ENCODE assay signal across 9 cellular contexts in the genomic region with DNA sequence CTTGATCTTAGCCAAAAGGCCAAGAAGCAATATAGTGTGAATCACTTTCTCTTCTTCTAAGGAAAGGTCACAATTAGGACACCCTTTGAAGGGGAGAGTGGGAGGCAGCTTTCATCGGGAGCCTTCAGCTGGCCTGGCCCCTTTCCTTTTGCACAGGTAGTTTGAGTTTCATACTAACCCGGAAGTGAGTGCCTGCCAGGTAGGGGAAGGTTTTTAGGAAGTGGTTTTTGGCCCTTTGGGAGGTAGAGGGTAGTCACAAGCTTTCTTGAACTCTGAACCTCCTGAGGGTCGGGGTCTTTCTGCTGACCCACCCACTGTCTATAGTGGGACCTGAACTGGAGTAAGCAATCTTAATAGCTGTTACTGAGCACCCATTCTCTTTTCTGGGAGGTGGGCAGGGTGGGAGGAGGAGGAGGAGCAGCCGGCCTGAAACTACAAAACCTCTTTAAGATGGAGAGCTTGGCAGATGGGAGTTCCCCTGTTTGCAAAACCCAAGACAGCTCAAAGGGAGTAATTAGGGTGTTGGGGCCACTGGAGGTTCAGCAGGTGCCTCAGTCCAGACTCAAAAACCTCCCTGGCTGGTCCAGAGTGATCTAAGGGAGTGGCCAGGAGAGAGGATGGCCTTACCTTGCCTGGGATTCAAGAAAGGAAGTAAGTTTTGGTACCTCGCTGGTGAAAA. TPM values are rescaled to one million over a fixed set of nuclear protein-coding genes. Genes with fewer than 3 reads are reported as not detected.
DNase-seq lines count a peak whose midpoint lies in the region; ATAC-seq and TF ChIP-seq lines count a peak whose summit lies in the region.
"Had no signal": no experiment of that assay in that cellular context is flagged by ENCODE, and none has a peak within 500 bp of the region (broad histone marks: within the 10 kb centered on the region; RNA-seq: fewer than 3 reads in every experiment).

No MANE protein-coding gene starts in this region.

- H3K9me3 Mint-ChIP-seq in dendritic cell treated with granulocyte-macrophage colony-stimulating factor and Interleukin-4, amounts not matched to agents 40 ng/mL and 50 ng/mL, for 4 days, result no peaks in the 10 kb centered on the region
- H3K9me3 Mint-ChIP-seq in Caco-2 (ENCODE audit: unreplicated experiment), result no peaks in the 10 kb centered on the region

- no peak overlapping the region for H3K4ac ChIP-seq in IMR-90 (ENCODE audit: low read depth, low read length)

- H2AFZ ChIP-seq in IMR-90 (replicated peaks; ENCODE audit: low read length, poor library complexity), result no peak overlapping the region

- H3K27me3 ChIP-seq in BLaER1 treated with 17β-estradiol and CSF1 and Interleukin-3, amounts not matched to agents 10 nM and 100 nM, result no peaks in the 10 kb centered on the region
- H3K27me3 ChIP-seq in IMR-90 (ENCODE audit: control insufficient read depth, insufficient read depth, low read length), result no peaks in the 10 kb centered on the region
- H3K27me3 ChIP-seq in Caco-2 (replicated peaks; ENCODE audit: control insufficient read depth, insufficient read depth, low read length), result no peaks in the 10 kb centered on the region
- H3K27me3 ChIP-seq: heart left ventricle had no signal

- POLR2A ChIA-PET in IMR-90 (lab: Charles Lee; ENCODE audit: unreplicated experiment) (no interaction called here), Caco-2 (lab: Charles Lee) (no interaction called here)

- peak overlapping the region; percentile 21 for H3K27ac Mint-ChIP-seq in dendritic cell treated with granulocyte-macrophage colony-stimulating factor and Interleukin-4, amounts not matched to agents 40 ng/mL and 50 ng/mL, for 4 days
- H3K27ac Mint-ChIP-seq in Caco-2 (ENCODE audit: unreplicated experiment), result no peak overlapping the region

- H3K4me1 ChIP-seq in BLaER1 treated with 17β-estradiol and CSF1 and Interleukin-3, amounts not matched to agents 10 nM and 100 nM, result peaks cover 55 to 81% (median 68%) of the 10 kb centered on the region in 10 experiments
- H3K4me1 ChIP-seq in IMR-90 (ENCODE audit: control insufficient read depth, insufficient read depth, low read length) (peaks cover 16% of the 10 kb centered on the region), Caco-2 (peaks cover 15% of the 10 kb centered on the region)

- H4K5ac ChIP-seq in IMR-90 (ENCODE audit: low read depth, low read length), result no peak overlapping the region

- H3K79me1 ChIP-seq in IMR-90 (ENCODE audit: low read depth in 1 of 2, low read length in 2 of 2), result peaks cover 5 to 60% of the 10 kb centered on the region in 2 experiments; a peak in 3 of 4 replicates

- H3K56ac ChIP-seq in IMR-90 (ENCODE audit: extremely low read depth, insufficient read depth, low read length), result no peak overlapping the region

- no peak overlapping the region for H4K8ac ChIP-seq in IMR-90 (ENCODE audit: low read depth in 2 of 2, low read length in 2 of 2)

- no peak overlapping the region for H3K18ac ChIP-seq in IMR-90 (ENCODE audit: low read depth, low read length)

- no peak overlapping the region for H2BK5ac ChIP-seq in IMR-90 (ENCODE audit: low read depth, low read length, poor library complexity, severe bottlenecking)

- H3K23ac ChIP-seq in IMR-90 (ENCODE audit: low read depth, low read length), result no peak overlapping the region

- BruUV-seq in IMR-90 (replicated peaks; lab: Mats Ljungman, UMichigan) (no TSS peak), Caco-2 (replicated peaks; lab: Mats Ljungman, UMichigan) (no TSS peak)

- H3K4me2 ChIP-seq in BLaER1 treated with 17β-estradiol and CSF1 and Interleukin-3, amounts not matched to agents 10 nM and 100 nM, result peak overlapping the region; percentile 68 to 97 (median 91)
- H3K4me2 ChIP-seq in IMR-90 (ENCODE audit: low read depth, low read length), result peak overlapping the region; percentile 7; the same call in 1 of the 2 replicates

- H3K9ac ChIP-seq in BLaER1 treated with 17β-estradiol and CSF1 and Interleukin-3, amounts not matched to agents 10 nM and 100 nM, result 0 out of 22 replicates have a peak overlapping the region, but pooled peaks of 1 of the 11 experiments have one; percentile 8
- H3K9ac ChIP-seq in IMR-90 (ENCODE audit: low read depth, low read length), result no peak overlapping the region

- dilution Hi-C loops in IMR-90 (cut with HindIII; ENCODE audit: low sequenced_read_pairs, unreplicated experiment), result no loop called here

- intact Hi-C loops in IMR-90 (cut with micrococcal nuclease) (no loop called here), Caco-2 (cut with micrococcal nuclease; ENCODE audit: unreplicated experiment) (no loop called here)
- intact Hi-C loops in dendritic cell treated with granulocyte-macrophage colony-stimulating factor and Interleukin-4, amounts not matched to agents 40 ng/mL and 50 ng/mL, for 4 days (cut with micrococcal nuclease), result loop anchor here (10.0 kb wide), 1 partner anchor 54 kb away; no protein-coding TSS in a partner anchor

- peaks cover 91 to 99% (median 97%) of the 10 kb centered on the region in 11 experiments for H4K20me1 ChIP-seq in BLaER1 treated with 17β-estradiol and CSF1 and Interleukin-3, amounts not matched to agents 10 nM and 100 nM
- H4K20me1 ChIP-seq in IMR-90 (ENCODE audit: insufficient read depth, low read length), result peaks cover 96% of the 10 kb centered on the region

- WGBS in IMR-90 (ENCODE audit: extremely low coverage in 2 of 2, insufficient read length in 1 of 2), 2 experiments, result 20% methylated on average over 1 of the region's 5 CpGs; no CpG with 5 or more reads in 1 of the 2 experiments

- no peak overlapping the region for H2BK15ac ChIP-seq in IMR-90 (ENCODE audit: low read depth, low read length)

- H3K27ac ChIP-seq in BLaER1 treated with 17β-estradiol and CSF1 and Interleukin-3, amounts not matched to agents 10 nM and 100 nM, result peak overlapping the region in 2 of 11 experiments; percentile 13 to 29; a peak in 4 of 22 replicates
- no peak overlapping the region for H3K27ac ChIP-seq in IMR-90 (ENCODE audit: insufficient read depth, low read length)

- H3K4me3 Mint-ChIP-seq in dendritic cell treated with granulocyte-macrophage colony-stimulating factor and Interleukin-4, amounts not matched to agents 40 ng/mL and 50 ng/mL, for 4 days, result no peak overlapping the region
- no peak overlapping the region for H3K4me3 Mint-ChIP-seq in Caco-2 (ENCODE audit: unreplicated experiment)

- DNase-seq in IMR-90 (no peak), Caco-2 (no peak), NCI-H1417 (lab: John Stamatoyannopoulos, UW) (no peak), NCI-H2081 (lab: John Stamatoyannopoulos, UW) (no peak)
- DNase-seq: heart left ventricle had no signal

- H3K4me1 Mint-ChIP-seq in dendritic cell treated with granulocyte-macrophage colony-stimulating factor and Interleukin-4, amounts not matched to agents 40 ng/mL and 50 ng/mL, for 4 days (ENCODE audit: low read depth), result peaks cover 73% of the 10 kb centered on the region
- peaks cover 24% of the 10 kb centered on the region for H3K4me1 Mint-ChIP-seq in Caco-2 (ENCODE audit: low read depth, unreplicated experiment)

- no peak for TF ChIP-seq POLR2A in IMR-90 (IDR thresholded peaks at IDR 0.05; ENCODE audit: low read depth, low read length)

- no peak overlapping the region for H4K91ac ChIP-seq in IMR-90 (ENCODE audit: insufficient read depth, low read depth, low read length)

- TF ChIP-seq RAD21 in IMR-90 (IDR thresholded peaks at IDR 0.05; ENCODE audit: low read length), result no peak

- H3K4me3 ChIP-seq in BLaER1 treated with 17β-estradiol and CSF1 and Interleukin-3, amounts not matched to agents 10 nM and 100 nM, result no peak overlapping the region
- no peak overlapping the region for H3K4me3 ChIP-seq in IMR-90 (ENCODE audit: insufficient read depth, low read depth, low read length)
- H3K4me3 ChIP-seq in Caco-2 (ENCODE audit: low read depth, low read length), result no peak overlapping the region
- H3K4me3 ChIP-seq: heart left ventricle had no signal

- H3K36me3 Mint-ChIP-seq in dendritic cell treated with granulocyte-macrophage colony-stimulating factor and Interleukin-4, amounts not matched to agents 40 ng/mL and 50 ng/mL, for 4 days (ENCODE audit: low read depth), result peaks cover 20% of the 10 kb centered on the region
- peaks cover 49% of the 10 kb centered on the region for H3K36me3 Mint-ChIP-seq in Caco-2 (ENCODE audit: insufficient read depth, unreplicated experiment)

- H2AK5ac ChIP-seq in IMR-90 (ENCODE audit: low read depth, low read length), result no peak overlapping the region

- H3K36me3 ChIP-seq in BLaER1 treated with 17β-estradiol and CSF1 and Interleukin-3, amounts not matched to agents 10 nM and 100 nM, result peaks cover 0 to 31% (median 17%) of the 10 kb centered on the region in 11 experiments; a peak in 12 of 22 replicates
- H3K36me3 ChIP-seq in IMR-90 (ENCODE audit: control insufficient read depth, insufficient read depth, low read length) (no peaks in the 10 kb centered on the region), Caco-2 (ENCODE audit: control insufficient read depth, insufficient read depth, low read length) (no peaks in the 10 kb centered on the region; the same call in 1 of the 2 replicates)
- H3K36me3 ChIP-seq: heart left ventricle had no signal

- H3K9me3 ChIP-seq in BLaER1 treated with 17β-estradiol and CSF1 and Interleukin-3, amounts not matched to agents 10 nM and 100 nM (replicated peaks in 1 of 11), result no peaks in the 10 kb centered on the region
- H3K9me3 ChIP-seq in IMR-90 (ENCODE audit: control insufficient read depth, insufficient read depth, low read length) (no peaks in the 10 kb centered on the region), Caco-2 (no peaks in the 10 kb centered on the region)
- H3K9me3 ChIP-seq: heart left ventricle had no signal

- CTCF ChIA-PET in IMR-90 (lab: Yijun Ruan, JAX) (no interaction called here), Caco-2 (lab: Charles Lee) (no interaction called here)

- H3K27me3 Mint-ChIP-seq in dendritic cell treated with granulocyte-macrophage colony-stimulating factor and Interleukin-4, amounts not matched to agents 40 ng/mL and 50 ng/mL, for 4 days, result no peaks in the 10 kb centered on the region
- H3K27me3 Mint-ChIP-seq in Caco-2 (ENCODE audit: insufficient read depth, unreplicated experiment), result no peaks in the 10 kb centered on the region

- no peak overlapping the region for H2BK20ac ChIP-seq in IMR-90 (ENCODE audit: low read depth, low read length)

- peaks cover 31% of the 10 kb centered on the region for H3K9me1 ChIP-seq in IMR-90 (ENCODE audit: insufficient read depth, low read length)

- in situ Hi-C loops in IMR-90 (cut with MboI; ENCODE audit: low sequenced_read_pairs), result no loop called here

- ATAC-seq in GM19455 (IDR thresholded peaks at IDR 0.05; ENCODE audit: unreplicated experiment) (peak; percentile 34), IMR-90 (ENCODE audit: low read depth) (no peak), HG03521 (IDR thresholded peaks at IDR 0.05; ENCODE audit: unreplicated experiment) (no peak)
- ATAC-seq: heart left ventricle had no signal

- TF ChIP-seq CTCF in IMR-90 (conservative IDR thresholded peaks at IDR 0.05; ENCODE audit: low read depth, low read length) (no peak), Caco-2 (IDR thresholded peaks at IDR 0.05; ENCODE audit: insufficient read depth in 1 of 2, low read depth in 1 of 2, low read length in 1 of 2, severe bottlenecking in 1 of 2, unreplicated experiment in 1 of 2) (no peak)

- no peak overlapping the region for H2AK9ac ChIP-seq in IMR-90 (replicated peaks; ENCODE audit: low read depth, low read length, poor library complexity)

- H2BK120ac ChIP-seq in IMR-90 (ENCODE audit: low read depth, low read length), result no peak overlapping the region

- H3K14ac ChIP-seq in IMR-90 (replicated peaks; ENCODE audit: low read depth, low read length), result no peak overlapping the region

RNA-seq across cellular contexts. Expression of gene LARP1, which starts 6.0 kb away (rescaled TPM):
- total RNA-seq in IMR-90 (2012; rRNA removed), result 41.9 and 47.3 TPM in 2 replicates
- 70.3 and 77.4 TPM in 2 replicates for polyA plus RNA-seq in IMR-90 (2012; rRNA removed)
- 55.0 and 59.6 TPM in 2 replicates for polyA plus RNA-seq in IMR-90 (2012; cell fraction: cytosol; rRNA removed)
- polyA plus RNA-seq in IMR-90 (2012; cell fraction: nucleus; rRNA removed; ENCODE audit: low replicate concordance), result 78.4 and 111 TPM in 2 replicates
- 357 and 372 TPM in 2 replicates for total RNA-seq in Caco-2 (2022)
